9 cellular contexts compared by ENCODE assay signal in the genomic region with DNA sequence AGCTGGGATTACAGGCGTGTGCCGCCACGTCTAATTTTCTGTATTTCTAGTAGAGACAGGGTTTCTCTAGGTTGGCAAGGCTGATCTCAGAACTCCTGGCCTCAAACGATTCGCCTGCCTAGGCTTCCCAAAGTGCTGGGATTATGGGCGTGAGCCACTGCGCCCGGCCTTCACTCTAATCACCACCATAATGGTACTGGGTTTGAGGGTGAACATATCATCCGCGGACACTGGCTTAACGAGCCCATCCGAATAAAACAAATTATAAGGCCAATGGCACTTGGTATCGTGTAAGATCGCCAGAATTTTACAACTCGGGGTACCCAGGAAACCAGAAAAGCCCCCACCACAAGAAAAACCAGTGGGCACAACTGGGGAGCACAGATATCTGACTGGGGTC. TPM values are rescaled to one million over a fixed set of nuclear protein-coding genes. Genes with fewer than 3 reads are reported as not detected.
A peak's percentile ranks its signal among the peaks of the same experiment; 100 is the strongest.
DNase-seq lines count a peak whose midpoint lies in the region; ATAC-seq and TF ChIP-seq lines count a peak whose summit lies in the region.
"Had no signal": no experiment of that assay in that cellular context is flagged by ENCODE, and none has a peak within 500 bp of the region (broad histone marks: within the 10 kb centered on the region; RNA-seq: fewer than 3 reads in every experiment).

No MANE protein-coding gene starts in this region.

- intact Hi-C loops in OCI-LY7 (cut with micrococcal nuclease; ENCODE audit: unreplicated experiment): no loop called here

- H3K9me3 Mint-ChIP-seq in neural progenitor cell: peaks cover 16% of the 10 kb centered on the region

- CTCF ChIA-PET in OCI-LY7 (lab: Charles Lee; ENCODE audit: unreplicated experiment): no interaction called here

- no peaks in the 10 kb centered on the region for H3K9me3 ChIP-seq in DND-41 (ENCODE audit: insufficient read depth, low read length, severe bottlenecking)
- H3K9me3 ChIP-seq in OCI-LY7 (ENCODE audit: low read length): no peaks in the 10 kb centered on the region
- H3K9me3 ChIP-seq in neural progenitor cell (ENCODE audit: low read depth): peaks cover 9% of the 10 kb centered on the region

- no peak for DNase-seq in DND-41
- DNase-seq in OCI-LY7 (ENCODE audit: low spot score): no peak
- peak; percentile 35 to 42 for DNase-seq in erythroblast (lab: John Stamatoyannopoulos, UW)
- DNase-seq in neural progenitor cell (ENCODE audit: low spot score): peak; percentile 12
- no peak for DNase-seq in OCI-M1 (lab: John Stamatoyannopoulos, UW)
- DNase-seq in AML-193 (lab: John Stamatoyannopoulos, UW): no peak

- H4K20me1 ChIP-seq in DND-41 (ENCODE audit: insufficient read depth, low read length): no peaks in the 10 kb centered on the region
- no peaks in the 10 kb centered on the region for H4K20me1 ChIP-seq in OCI-LY7 (ENCODE audit: insufficient read depth, low read length)
- no peaks in the 10 kb centered on the region for H4K20me1 ChIP-seq in neural progenitor cell (ENCODE audit: low read depth)

- H3K27me3 ChIP-seq in DND-41 (ENCODE audit: insufficient read depth, low read length, poor library complexity) (no peaks in the 10 kb centered on the region), neural progenitor cell (no peaks in the 10 kb centered on the region)

- H3K9ac ChIP-seq in DND-41 (ENCODE audit: low read depth, low read length): peak overlapping the region; percentile 87
- peak overlapping the region; percentile 97 for H3K9ac ChIP-seq in neural progenitor cell
- H3K9ac ChIP-seq: KMS-11 had no signal

- H3K27ac Mint-ChIP-seq in neural progenitor cell: no peak overlapping the region

- peaks cover 5% of the 10 kb centered on the region for H3F3A ChIP-seq in neural progenitor cell (ENCODE audit: low read depth)

- TF ChIP-seq CTCF in DND-41 (IDR thresholded peaks at IDR 0.05; ENCODE audit: borderline replicate concordance, extremely low read depth, low read length, poor library complexity, severe bottlenecking) (no peak), OCI-LY7 (conservative IDR thresholded peaks at IDR 0.05; ENCODE audit: low read length) (no peak), neural progenitor cell (IDR thresholded peaks at IDR 0.05) (no peak)

- peak overlapping the region; percentile 87 for H3K4me3 Mint-ChIP-seq in neural progenitor cell

- no peak for TF ChIP-seq POLR2A in erythroblast (IDR thresholded peaks at IDR 0.05; ENCODE audit: low read length)

- H2AFZ ChIP-seq in DND-41 (ENCODE audit: low read depth, low read length) (peak overlapping the region; percentile 97), OCI-LY7 (ENCODE audit: low read length) (peak overlapping the region; percentile 86), neural progenitor cell (replicated peaks) (peak overlapping the region; percentile 44)

- peaks cover 40% of the 10 kb centered on the region for H3K36me3 Mint-ChIP-seq in neural progenitor cell

- no TSS peak for BruUV-seq in OCI-LY7 (replicated peaks; lab: Mats Ljungman, UMichigan)

- POLR2A ChIA-PET in OCI-LY7 (lab: Charles Lee): no interaction called here

- ATAC-seq in DND-41 (ENCODE audit: insufficient read depth, low read depth) (no peak), HG02981 (IDR thresholded peaks at IDR 0.05; ENCODE audit: unreplicated experiment) (no peak)
- no peak for ATAC-seq in activated CD4-positive, CD25-positive, alpha-beta regulatory T cell treated with anti-CD3 and anti-CD28 coated beads, Interleukin-2, amount 50 U/mL, for 24 hours

- H3K36me3 ChIP-seq in DND-41 (ENCODE audit: insufficient read depth, low read length): peaks cover 39% of the 10 kb centered on the region
- peaks cover 36% of the 10 kb centered on the region for H3K36me3 ChIP-seq in OCI-LY7 (ENCODE audit: insufficient read depth, low read length)
- H3K36me3 ChIP-seq in neural progenitor cell: peaks cover 24% of the 10 kb centered on the region

- H3K27ac ChIP-seq in DND-41 (ENCODE audit: low read length): peak overlapping the region; percentile 85
- no peak overlapping the region for H3K27ac ChIP-seq in OCI-LY7 (ENCODE audit: low read depth, low read length, poor library complexity, severe bottlenecking)
- no peak overlapping the region for H3K27ac ChIP-seq in neural progenitor cell
- H3K27ac ChIP-seq: KMS-11 had no signal

- H3K4me2 ChIP-seq in DND-41 (ENCODE audit: insufficient read depth, low read length) (peak overlapping the region; percentile 86), OCI-LY7 (ENCODE audit: low read length) (peak overlapping the region; percentile 95), neural progenitor cell (peak overlapping the region; percentile 99)
- H3K4me2 ChIP-seq: KMS-11 had no signal

- peaks cover 34% of the 10 kb centered on the region for H3K79me2 ChIP-seq in DND-41 (ENCODE audit: insufficient read depth, low read length)
- H3K79me2 ChIP-seq in OCI-LY7 (ENCODE audit: insufficient read depth, low read depth, low read length): peaks cover 26% of the 10 kb centered on the region
- peaks cover 33% of the 10 kb centered on the region for H3K79me2 ChIP-seq in neural progenitor cell (ENCODE audit: low read depth)

- H3K4me3 ChIP-seq in DND-41 (ENCODE audit: low read depth in 1 of 2, low read length in 2 of 2) (peak overlapping the region; percentile 70 to 91), OCI-LY7 (ENCODE audit: low read depth, low read length, poor library complexity, severe bottlenecking) (peak overlapping the region; percentile 85), neural progenitor cell (peak overlapping the region; percentile 81)

- H3K27me3 Mint-ChIP-seq in neural progenitor cell (ENCODE audit: insufficient read depth, low read depth): no peaks in the 10 kb centered on the region

- peaks cover 13% of the 10 kb centered on the region for H3K4me1 Mint-ChIP-seq in neural progenitor cell

- peaks cover 39% of the 10 kb centered on the region for H3K4me1 ChIP-seq in DND-41 (ENCODE audit: insufficient read depth, low read length)
- H3K4me1 ChIP-seq in OCI-LY7 (ENCODE audit: insufficient read depth, low read length, poor library complexity, severe bottlenecking): peaks cover 12% of the 10 kb centered on the region
- peaks cover 6% of the 10 kb centered on the region for H3K4me1 ChIP-seq in neural progenitor cell

- no peaks in the 10 kb centered on the region for H3K9me2 ChIP-seq in OCI-LY7 (ENCODE audit: insufficient read depth, low read length)

RNA-seq across cellular contexts. Expression of a gene that starts 0.6 kb away (rescaled TPM):
- total RNA-seq in OCI-LY7 (2014; rRNA removed; shearing (Covaris generic)): 4.2 and 5.5 TPM in 2 replicates
- total RNA-seq in OCI-LY7 (2022): 7.3 and 7.9 TPM in 2 replicates
- total RNA-seq in neural progenitor cell (ENCODE audit: low replicate concordance): 14.7 and 21.1 TPM in 2 replicates

RNA-seq across cellular contexts. Expression of a gene that starts 7.1 kb away (rescaled TPM):
- total RNA-seq in OCI-LY7 (2014; rRNA removed; shearing (Covaris generic)): 64.1 and 100 TPM in 2 replicates
- total RNA-seq in OCI-LY7 (2022): 79.7 and 84.7 TPM in 2 replicates
- 59.3 and 66.3 TPM in 2 replicates for total RNA-seq in neural progenitor cell (ENCODE audit: low replicate concordance)

RNA-seq across cellular contexts. Expression of a gene that starts 46.7 kb away (rescaled TPM):
- total RNA-seq in OCI-LY7 (2014; rRNA removed; shearing (Covaris generic)): 1.4 and 2.4 TPM in 2 replicates
- 2.4 and 3.9 TPM in 2 replicates for total RNA-seq in OCI-LY7 (2022)
- 0.53 TPM in 1 of 2 replicates, not detected in the other for total RNA-seq in neural progenitor cell (ENCODE audit: low replicate concordance)

RNA-seq across cellular contexts. Expression of a gene that starts 46.9 kb away (rescaled TPM):
- 11.4 and 12.2 TPM in 2 replicates for total RNA-seq in OCI-LY7 (2014; rRNA removed; shearing (Covaris generic))
- total RNA-seq in OCI-LY7 (2022): 13.7 and 14.5 TPM in 2 replicates
- 19.6 and 23.3 TPM in 2 replicates for total RNA-seq in neural progenitor cell (ENCODE audit: low replicate concordance)

RNA-seq across cellular contexts. Expression of a gene that starts 51.2 kb away (rescaled TPM):
- total RNA-seq in OCI-LY7 (2014; rRNA removed; shearing (Covaris generic)): 23.5 and 26.8 TPM in 2 replicates
- 35.3 and 35.4 TPM in 2 replicates for total RNA-seq in OCI-LY7 (2022)
- 16.8 and 22.4 TPM in 2 replicates for total RNA-seq in neural progenitor cell (ENCODE audit: low replicate concordance)

Comparison
In these comparisons a context has a peak if more than half of its experiments do, and no peak if none do; other contexts are left out.
1. DNase-seq: peak in erythroblast (2 of 2) and neural progenitor cell (single experiment); none in DND-41 (single experiment), OCI-LY7 (single experiment), OCI-M1 (single experiment) and AML-193 (0 of 2).
2. H2AFZ ChIP-seq: peak in every context shown above with its lines; median percentile 97 in DND-41; 86 in OCI-LY7; 44 in neural progenitor cell.
3. Peak in every context shown above with its lines, with median percentiles within 50 percentile points of each other: H3K4me2 ChIP-seq and H3K4me3 ChIP-seq.